In the genomic region with DNA sequence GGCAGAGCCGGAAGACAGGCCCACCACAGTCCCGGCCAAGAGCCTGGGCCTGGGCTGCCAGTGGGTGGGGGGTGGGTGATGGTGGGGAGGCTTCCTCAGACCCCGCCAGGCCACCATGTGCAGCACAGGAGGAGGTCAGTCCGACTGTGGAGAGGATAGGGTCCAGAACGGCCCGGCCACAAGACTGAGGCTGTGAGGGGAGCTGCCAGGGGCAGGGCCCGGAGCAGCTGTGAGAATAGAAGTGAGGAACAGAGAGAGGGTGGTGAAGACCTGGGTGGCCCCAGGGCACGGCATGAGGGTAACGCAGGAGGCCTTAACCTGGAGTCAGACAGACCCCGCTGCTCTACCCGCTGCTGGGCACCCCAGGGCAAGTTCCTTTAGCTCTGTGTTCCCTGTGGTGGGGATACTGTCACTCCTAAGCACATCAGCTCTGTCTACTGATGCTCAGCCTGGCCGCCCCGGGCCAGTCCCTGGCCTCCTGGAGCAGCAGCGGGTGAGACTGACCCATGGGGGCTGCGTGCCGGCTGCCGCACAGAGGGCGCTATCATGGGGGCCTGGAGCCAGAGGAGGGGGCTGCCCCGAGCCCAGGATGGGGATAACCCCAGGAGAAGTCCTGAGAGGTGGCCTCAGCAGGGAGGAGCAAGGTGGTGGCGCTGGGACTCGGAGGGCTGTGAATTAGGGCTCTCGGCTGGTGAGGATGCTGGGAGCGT, we compare ENCODE assay signal across 9 cellular contexts. TPM values are rescaled to one million over a fixed set of nuclear protein-coding genes. Genes with fewer than 3 reads are reported as not detected.
DNase-seq lines count a peak whose midpoint lies in the region; TF ChIP-seq lines count a peak whose summit lies in the region.
"Had no signal": no experiment of that assay in that cellular context is flagged by ENCODE, and none has a peak within 500 bp of the region (broad histone marks: within the 10 kb centered on the region; RNA-seq: fewer than 3 reads in every experiment).

No MANE protein-coding gene starts in this region.

- H3K36me3 ChIP-seq in KMS-11 (ENCODE audit: insufficient read depth) = no peaks in the 10 kb centered on the region; the same call in 1 of the 2 replicates

- in situ Hi-C loops in GM13976 (cut with MboI; ENCODE audit: low sequenced_read_pairs, unreplicated experiment) = no loop called here

- H3K4me1 Mint-ChIP-seq in CD14-positive monocyte (peaks cover 50% of the 10 kb centered on the region), neural crest cell (peaks cover 9% of the 10 kb centered on the region)

- H3K27ac Mint-ChIP-seq in CD14-positive monocyte (peak overlapping the region; percentile 97 to 99 (median 98)), neural crest cell (ENCODE audit: unreplicated experiment) (peak overlapping the region; percentile 50)

- H4K20me1 ChIP-seq in KMS-11 (ENCODE audit: insufficient read depth) = 0 out of 2 replicates have a peak, but pooled peaks cover 6% of the 10 kb centered on the region

- peak overlapping the region; percentile 84 for H3K4me2 ChIP-seq in KMS-11

- H3K4me3 Mint-ChIP-seq in CD14-positive monocyte (peak overlapping the region; percentile 98), neural crest cell (peak overlapping the region; percentile 66)

- no peak overlapping the region for H2AFZ ChIP-seq in KMS-11 (ENCODE audit: low read depth)

- DNase-seq in CD14-positive monocyte (ENCODE audit: low spot score) = no peak
- no peak for DNase-seq in dorsolateral prefrontal cortex
- no peak for DNase-seq in neural crest cell (ENCODE audit: low read depth, low spot score)
- no peak for DNase-seq in effector CD8-positive, alpha-beta T cell (lab: John Stamatoyannopoulos, UW)
- no peak for DNase-seq in GM13976 (ENCODE audit: low spot score)
- no peak for DNase-seq in iPS-NIHi7 (ENCODE audit: extremely low spot score)
- DNase-seq in hypothalamus (lab: John Stamatoyannopoulos, UW) = no peak

- no peaks in the 10 kb centered on the region for H3K27me3 ChIP-seq in KMS-11 (ENCODE audit: insufficient read depth, low read depth)
- H3K27me3 ChIP-seq in dorsolateral prefrontal cortex = no peaks in the 10 kb centered on the region

- TF ChIP-seq CTCF in CD14-positive monocyte (IDR thresholded peaks at IDR 0.05) (no peak), KMS-11 (conservative IDR thresholded peaks at IDR 0.05; ENCODE audit: low read depth, low read length) (no peak), dorsolateral prefrontal cortex (IDR thresholded peaks at IDR 0.05 in 54 of 56, conservative IDR thresholded peaks at IDR 0.05 in 2 of 56; ENCODE audit: low read depth in 1 of 56, partially characterized antibody in 56 of 56) (no peak), neural crest cell (conservative IDR thresholded peaks at IDR 0.05) (no peak), GM13976 (IDR thresholded peaks at IDR 0.05; ENCODE audit: borderline replicate concordance, control extremely low read depth, extremely low read depth, insufficient read depth, missing control alignments) (no peak)

- H3K9me3 Mint-ChIP-seq in CD14-positive monocyte (peaks cover 0 to 1% (median 0%) of the 10 kb centered on the region in 7 donors), neural crest cell (no peaks in the 10 kb centered on the region)

- H3K9ac ChIP-seq in KMS-11 = peak overlapping the region; percentile 71; the same call in 1 of the 2 replicates

- H3K27ac ChIP-seq in KMS-11 = peak overlapping the region; percentile 58; the same call in 1 of the 2 replicates
- peak overlapping the region in 53 of 59 donors; percentile 5 to 91 (median 77) for H3K27ac ChIP-seq in dorsolateral prefrontal cortex

- H3K4me3 ChIP-seq in KMS-11 (IDR thresholded peaks at IDR 0.05; ENCODE audit: insufficient read depth, low read depth, low read length) = no peak overlapping the region
- peak overlapping the region in 42 of 59 donors; percentile 4 to 60 (median 38) for H3K4me3 ChIP-seq in dorsolateral prefrontal cortex
- H3K4me3 ChIP-seq: HAP-1 had no signal

- H3K27me3 Mint-ChIP-seq in CD14-positive monocyte (ENCODE audit: low read depth in 3 of 3) (peaks cover 0 to 2% (median 0%) of the 10 kb centered on the region in 3 donors), neural crest cell (ENCODE audit: low read depth) (no peaks in the 10 kb centered on the region)

- H3K36me3 Mint-ChIP-seq in CD14-positive monocyte (peaks cover 54 to 60% of the 10 kb centered on the region in 2 donors), neural crest cell (ENCODE audit: low read depth) (peaks cover 10% of the 10 kb centered on the region)

- H3K4me1 ChIP-seq in KMS-11 (ENCODE audit: low read depth, poor library complexity, severe bottlenecking) = peaks cover 32% of the 10 kb centered on the region
- H3K4me1 ChIP-seq: HAP-1 had no signal

- H3K79me2 ChIP-seq in KMS-11 (ENCODE audit: insufficient read depth, low read depth) = no peaks in the 10 kb centered on the region; the same call in 1 of the 2 replicates

- intact Hi-C loops in CD14-positive monocyte (cut with micrococcal nuclease) (loop anchor here (5.0 kb wide), 1 partner anchor 34 kb away; a partner anchor contains a TSS), dorsolateral prefrontal cortex (cut with DNase I) (no loop called here)

RNA-seq across cellular contexts. Expression of a gene that starts 1.7 kb away (rescaled TPM):
- polyA plus RNA-seq in CD14-positive monocyte = 100 to 1,000 TPM; 289 to 310 TPM
- total RNA-seq in dorsolateral prefrontal cortex (10 to 100 TPM in 39 of 120 experiments, 1 to 10 TPM in 81; 2.0 to 27.1 (median 8.4) TPM), neural crest cell (2.8 and 3.8 TPM in 2 replicates)

RNA-seq across cellular contexts. Expression of a gene that starts 17.7 kb away (rescaled TPM):
- polyA plus RNA-seq in CD14-positive monocyte = 10 to 100 TPM; 24.8 to 34.6 TPM
- total RNA-seq in dorsolateral prefrontal cortex = 10 to 100 TPM; 14.9 to 41.9 (median 27.8) TPM
- 40.2 and 43.2 TPM in 2 replicates for total RNA-seq in neural crest cell

RNA-seq across cellular contexts. Expression of a gene that starts 17.8 kb away (rescaled TPM):
- 10 to 100 TPM; 47.9 to 56.1 TPM for polyA plus RNA-seq in CD14-positive monocyte
- total RNA-seq in dorsolateral prefrontal cortex (10 to 100 TPM; 29.9 to 74.4 (median 43.4) TPM), neural crest cell (35.7 and 40.8 TPM in 2 replicates)

RNA-seq across cellular contexts. Expression of a gene that starts 22.1 kb away (rescaled TPM):
- 10 to 100 TPM; 25.5 to 32.5 TPM for polyA plus RNA-seq in CD14-positive monocyte
- total RNA-seq in dorsolateral prefrontal cortex (10 to 100 TPM; 22.5 to 46.8 (median 32.3) TPM), neural crest cell (27.2 TPM in 2 replicates)

RNA-seq across cellular contexts. Expression of a gene that starts 22.3 kb away (rescaled TPM):
- polyA plus RNA-seq in CD14-positive monocyte = 10 to 100 TPM; 44.5 to 51.1 TPM
- 100 to 1,000 TPM in 118 of 120 experiments, 10 to 100 TPM in 2; 90.1 to 461 (median 151) TPM for total RNA-seq in dorsolateral prefrontal cortex
- total RNA-seq in neural crest cell = 294 and 296 TPM in 2 replicates

Comparison
In these comparisons a context has a peak if more than half of its experiments do, and no peak if none do; other contexts are left out.
1. intact Hi-C loops: an anchor here in CD14-positive monocyte (5.0 kb wide); none called in dorsolateral prefrontal cortex.